Comparison of ENCODE assay signal across 16 cellular contexts in genomic region chr15:80982205-80982604, GRCh38. TPM values are rescaled to one million over a fixed set of nuclear protein-coding genes. Genes with fewer than 3 reads are reported as not detected.
DNase-seq lines count a peak whose midpoint lies in the region; ATAC-seq and TF ChIP-seq lines count a peak whose summit lies in the region.
"Had no signal": no experiment of that assay in that cellular context is flagged by ENCODE, and none has a peak within 500 bp of the region (broad histone marks: within the 10 kb centered on the region; RNA-seq: fewer than 3 reads in every experiment).

No MANE protein-coding gene starts in this region.

- H3K4me3 Mint-ChIP-seq in activated CD8-positive, alpha-beta T cell treated with anti-CD3 and anti-CD28 coated beads for 36 hours, result no peak overlapping the region
- no peak overlapping the region for H3K4me3 Mint-ChIP-seq in activated CD8-positive, alpha-beta T cell treated with anti-CD3 and anti-CD28 coated beads, Interleukin-2, amount 10 ng/mL, durations not matched to agents 7 days and 5 days
- H3K4me3 Mint-ChIP-seq in T-cell, result no peak overlapping the region
- H3K4me3 Mint-ChIP-seq: activated CD8-positive, alpha-beta memory T cell treated with anti-CD3 and anti-CD28 coated beads, Interleukin-2, amount 10 ng/mL, durations not matched to agents 7 days and 5 days had no signal

- no peaks in the 10 kb centered on the region for H3K27me3 Mint-ChIP-seq in activated CD8-positive, alpha-beta T cell treated with anti-CD3 and anti-CD28 coated beads for 36 hours
- H3K27me3 Mint-ChIP-seq in activated CD8-positive, alpha-beta T cell treated with anti-CD3 and anti-CD28 coated beads, Interleukin-2, amount 10 ng/mL, durations not matched to agents 7 days and 5 days (ENCODE audit: low read depth), result no peaks in the 10 kb centered on the region
- H3K27me3 Mint-ChIP-seq in T-cell, result no peaks in the 10 kb centered on the region
- H3K27me3 Mint-ChIP-seq: activated CD8-positive, alpha-beta memory T cell treated with anti-CD3 and anti-CD28 coated beads, Interleukin-2, amount 10 ng/mL, durations not matched to agents 7 days and 5 days had no signal

- peaks cover 55% of the 10 kb centered on the region for H3K36me3 Mint-ChIP-seq in activated CD8-positive, alpha-beta T cell treated with anti-CD3 and anti-CD28 coated beads for 36 hours (ENCODE audit: low read depth)
- H3K36me3 Mint-ChIP-seq in activated CD8-positive, alpha-beta T cell treated with anti-CD3 and anti-CD28 coated beads, Interleukin-2, amount 10 ng/mL, durations not matched to agents 7 days and 5 days (ENCODE audit: low read depth), result peaks cover 51% of the 10 kb centered on the region
- peaks cover 39% of the 10 kb centered on the region for H3K36me3 Mint-ChIP-seq in T-cell

- no peak overlapping the region for H3K4me3 ChIP-seq in neutrophil (ENCODE audit: low read depth in 1 of 2, low read length in 1 of 2)
- no peak overlapping the region for H3K4me3 ChIP-seq in H7 (ENCODE audit: insufficient read depth, low read depth, low read length)
- no peak overlapping the region for H3K4me3 ChIP-seq in colonic mucosa
- H3K4me3 ChIP-seq: heart right ventricle had no signal

- H3K4me1 ChIP-seq in neutrophil (ENCODE audit: control insufficient read depth in 1 of 2, insufficient read depth in 1 of 2, low read depth in 1 of 2, low read length in 1 of 2), result peaks cover 15 to 19% of the 10 kb centered on the region in 2 experiments
- no peaks in the 10 kb centered on the region for H3K4me1 ChIP-seq in colonic mucosa

- intact Hi-C loops in activated CD8-positive, alpha-beta T cell treated with anti-CD3 and anti-CD28 coated beads for 36 hours (cut with micrococcal nuclease), result no loop called here
- intact Hi-C loops in colonic mucosa (cut with DNase I), result no loop called here

- peak overlapping the region; percentile 44 for H3K27ac Mint-ChIP-seq in activated CD8-positive, alpha-beta T cell treated with anti-CD3 and anti-CD28 coated beads for 36 hours
- H3K27ac Mint-ChIP-seq in activated CD8-positive, alpha-beta T cell treated with anti-CD3 and anti-CD28 coated beads, Interleukin-2, amount 10 ng/mL, durations not matched to agents 7 days and 5 days, result no peak overlapping the region
- H3K27ac Mint-ChIP-seq in T-cell, result peak overlapping the region; percentile 56 to 63
- H3K27ac Mint-ChIP-seq: activated CD8-positive, alpha-beta memory T cell treated with anti-CD3 and anti-CD28 coated beads, Interleukin-2, amount 10 ng/mL, durations not matched to agents 7 days and 5 days had no signal

- H3K27me3 ChIP-seq in neutrophil (no peaks in the 10 kb centered on the region), H7 (ENCODE audit: control insufficient read depth, insufficient read depth, low read length) (no peaks in the 10 kb centered on the region), colonic mucosa (no peaks in the 10 kb centered on the region)
- H3K27me3 ChIP-seq: heart right ventricle had no signal

- H3K27ac ChIP-seq in neutrophil, result peak overlapping the region; percentile 45
- no peak overlapping the region for H3K27ac ChIP-seq in colonic mucosa
- H3K27ac ChIP-seq: heart right ventricle had no signal

- no peak overlapping the region for H3K9ac ChIP-seq in colonic mucosa (ENCODE audit: low read depth in 2 of 2, low read length in 2 of 2)

- peaks cover 63% of the 10 kb centered on the region for H3K4me1 Mint-ChIP-seq in activated CD8-positive, alpha-beta T cell treated with anti-CD3 and anti-CD28 coated beads for 36 hours (ENCODE audit: low read depth)
- peaks cover 52% of the 10 kb centered on the region for H3K4me1 Mint-ChIP-seq in activated CD8-positive, alpha-beta T cell treated with anti-CD3 and anti-CD28 coated beads, Interleukin-2, amount 10 ng/mL, durations not matched to agents 7 days and 5 days (ENCODE audit: low read depth)
- peaks cover 60 to 69% (median 60%) of the 10 kb centered on the region in 3 donors for H3K4me1 Mint-ChIP-seq in T-cell

- H3K9me3 ChIP-seq in neutrophil (no peaks in the 10 kb centered on the region), colonic mucosa (no peaks in the 10 kb centered on the region)
- H3K9me3 ChIP-seq: heart right ventricle had no signal

- ATAC-seq in activated CD8-positive, alpha-beta T cell treated with anti-CD3 and anti-CD28 coated beads for 36 hours, result no peak
- ATAC-seq in activated CD8-positive, alpha-beta T cell treated with anti-CD3 and anti-CD28 coated beads, Interleukin-2, amount 10 ng/mL, durations not matched to agents 7 days and 5 days, result no peak
- ATAC-seq in GM21619 (IDR thresholded peaks at IDR 0.05; ENCODE audit: unreplicated experiment), result peak; percentile 46
- no peak for ATAC-seq in T-cell (replicated peaks in 1 of 4)
- ATAC-seq: activated CD8-positive, alpha-beta memory T cell treated with anti-CD3 and anti-CD28 coated beads, Interleukin-2, amount 10 ng/mL, durations not matched to agents 7 days and 5 days; heart right ventricle; left ventricle myocardium superior had no signal

- no peak for TF ChIP-seq CTCF in activated CD8-positive, alpha-beta T cell treated with anti-CD3 and anti-CD28 coated beads for 36 hours (IDR thresholded peaks at IDR 0.05)
- no peak for TF ChIP-seq CTCF in neutrophil (IDR thresholded peaks at IDR 0.05)
- no peak for TF ChIP-seq CTCF in colonic mucosa (IDR thresholded peaks at IDR 0.05)

- no peaks in the 10 kb centered on the region for H3K9me3 Mint-ChIP-seq in activated CD8-positive, alpha-beta T cell treated with anti-CD3 and anti-CD28 coated beads for 36 hours
- no peaks in the 10 kb centered on the region for H3K9me3 Mint-ChIP-seq in activated CD8-positive, alpha-beta T cell treated with anti-CD3 and anti-CD28 coated beads, Interleukin-2, amount 10 ng/mL, durations not matched to agents 7 days and 5 days (ENCODE audit: insufficient read depth)
- no peaks in the 10 kb centered on the region for H3K9me3 Mint-ChIP-seq in T-cell

- DNase-seq in activated CD8-positive, alpha-beta T cell treated with anti-CD3 and anti-CD28 coated beads for 36 hours, result peak; percentile 30
- DNase-seq in activated CD8-positive, alpha-beta T cell treated with anti-CD3 and anti-CD28 coated beads, Interleukin-2, amount 10 ng/mL, durations not matched to agents 7 days and 5 days, result no peak
- DNase-seq in T-cell (no peak), H7 (no peak), colonic mucosa (no peak)
- no peak for DNase-seq in activated effector memory CD4-positive, alpha-beta T cell treated with Interleukin-2 at 50 U/mL for 16 hours
- DNase-seq: activated CD8-positive, alpha-beta memory T cell treated with anti-CD3 and anti-CD28 coated beads, Interleukin-2, amount 10 ng/mL, durations not matched to agents 7 days and 5 days; AML-193; effector memory CD4-positive, alpha-beta T cell; heart right ventricle; left ventricle myocardium superior; NCI-H2081; occipital lobe; stimulated activated CD4-positive, alpha-beta T cell treated with anti-CD3 and anti-CD28 coated beads, Interleukin-12 subunit alpha, Interleukin-12 subunit beta, amount 100 ng/mL, for 4 hours had no signal

- H3K36me3 ChIP-seq in neutrophil, result peaks cover 35% of the 10 kb centered on the region
- H3K36me3 ChIP-seq in H7 (replicated peaks; ENCODE audit: control insufficient read depth, insufficient read depth, low read length), result peaks cover 8% of the 10 kb centered on the region
- peaks cover 5% of the 10 kb centered on the region for H3K36me3 ChIP-seq in colonic mucosa

- POLR2A ChIA-PET in activated CD8-positive, alpha-beta T cell treated with anti-CD3 and anti-CD28 coated beads for 36 hours (lab: Charles Lee), result no interaction called here
- POLR2A ChIA-PET in activated CD8-positive, alpha-beta T cell treated with anti-CD3 and anti-CD28 coated beads, Interleukin-2, amount 10 ng/mL, durations not matched to agents 7 days and 5 days (lab: Charles Lee), result no interaction called here
- POLR2A ChIA-PET in T-cell (lab: Charles Lee), result no interaction called here

- CTCF ChIA-PET in activated CD8-positive, alpha-beta T cell treated with anti-CD3 and anti-CD28 coated beads for 36 hours (lab: Charles Lee), result no interaction called here
- CTCF ChIA-PET in activated CD8-positive, alpha-beta T cell treated with anti-CD3 and anti-CD28 coated beads, Interleukin-2, amount 10 ng/mL, durations not matched to agents 7 days and 5 days (lab: Charles Lee), result interaction anchor here (1.0 kb wide), 1 partner anchor 12 kb away, joined by 3 read pairs; no protein-coding TSS in a partner anchor
- CTCF ChIA-PET in T-cell (lab: Charles Lee), result no interaction called here

RNA-seq across cellular contexts. Expression of gene MESD, which starts 7.4 kb away (rescaled TPM):
- total RNA-seq in activated CD8-positive, alpha-beta T cell treated with anti-CD3 and anti-CD28 coated beads for 36 hours, result 10 to 100 TPM; 15.8 to 16.5 TPM
- total RNA-seq in activated CD8-positive, alpha-beta T cell treated with anti-CD3 and anti-CD28 coated beads, Interleukin-2, amount 10 ng/mL, durations not matched to agents 7 days and 5 days, result 10 to 100 TPM; 27.0 to 27.4 TPM
- total RNA-seq in T-cell, result 10 to 100 TPM; 17.7 to 32.8 (median 30.7) TPM
- 16.8 and 24.0 TPM in 2 replicates for total RNA-seq in H7 (2014; rRNA removed; shearing (Covaris generic))
- 10 to 100 TPM; 20.4 to 26.1 TPM for total RNA-seq in colonic mucosa

RNA-seq across cellular contexts. Expression of gene TLNRD1, which starts 18.5 kb away (rescaled TPM):
- 10 to 100 TPM; 19.3 to 20.1 TPM for total RNA-seq in activated CD8-positive, alpha-beta T cell treated with anti-CD3 and anti-CD28 coated beads for 36 hours
- 10 to 100 TPM; 32.3 to 33.8 TPM for total RNA-seq in activated CD8-positive, alpha-beta T cell treated with anti-CD3 and anti-CD28 coated beads, Interleukin-2, amount 10 ng/mL, durations not matched to agents 7 days and 5 days
- total RNA-seq in T-cell (10 to 100 TPM; 10.9 to 36.2 (median 29.8) TPM), colonic mucosa (10 to 100 TPM; 28.5 to 33.3 TPM)
- 34.5 and 38.4 TPM in 2 replicates for total RNA-seq in H7 (2014; rRNA removed; shearing (Covaris generic))
